In the genomic region with DNA sequence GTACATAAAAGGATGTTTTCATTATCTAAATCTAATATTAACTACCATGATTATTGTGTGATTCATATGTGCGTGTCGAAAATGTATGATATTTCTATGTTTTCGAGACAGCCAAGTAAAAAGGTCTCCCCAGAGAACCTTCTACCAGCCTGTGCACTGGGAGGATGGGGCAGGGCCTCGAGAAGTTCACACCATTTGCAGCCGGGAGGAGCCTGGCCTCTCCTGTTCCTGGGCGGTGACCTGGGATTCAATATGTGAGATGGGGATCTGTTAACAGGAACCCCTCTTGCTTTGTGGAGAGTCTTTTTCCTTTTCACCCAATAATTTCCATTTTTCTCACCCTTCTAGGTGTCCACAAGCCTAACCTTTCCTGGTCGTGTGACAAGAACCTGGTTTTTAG, we compare ENCODE assay signal across 21 cellular contexts.
"Had no signal": no experiment of that assay in that cellular context is flagged by ENCODE, and none has a peak within 500 bp of the region (broad histone marks: within the 10 kb centered on the region; RNA-seq: fewer than 3 reads in every experiment).

No MANE protein-coding gene starts in this region.

- H3K36me3 ChIP-seq: MG63, SJSA1 had no signal

- H3K27me3 ChIP-seq: SJSA1 had no signal

- H3K4me1 ChIP-seq: SJSA1 had no signal

- DNase-seq: IMR-90, Karpas-422, KG1, MG63, NCI-H1092 treated with DMSO at 0.1 percent for 48 hours, NCI-H1436, NCI-H187, NCI-H2029, NCI-H2081 treated with DMSO at 0.1 percent for 48 hours, NCI-H2171, NCI-H345, NCI-H446 treated with DMSO at 0.1 percent for 48 hours, NCI-H510A treated with DMSO at 0.1 percent for 48 hours, NCI-H526, NCI-H82, Right ventricle myocardium superior, RPMI8226, SIG-M5 had no signal

- FAIRE-seq: RCC 7860 had no signal

- H3K9me3 ChIP-seq: MG63, SJSA1 had no signal

- H3K4me3 ChIP-seq: MG63, SJSA1, SK-N-MC had no signal

- H3K27ac ChIP-seq: SJSA1, SK-N-MC had no signal
